Comparison of ENCODE assay signal across 1 cellular context in the genomic region with DNA sequence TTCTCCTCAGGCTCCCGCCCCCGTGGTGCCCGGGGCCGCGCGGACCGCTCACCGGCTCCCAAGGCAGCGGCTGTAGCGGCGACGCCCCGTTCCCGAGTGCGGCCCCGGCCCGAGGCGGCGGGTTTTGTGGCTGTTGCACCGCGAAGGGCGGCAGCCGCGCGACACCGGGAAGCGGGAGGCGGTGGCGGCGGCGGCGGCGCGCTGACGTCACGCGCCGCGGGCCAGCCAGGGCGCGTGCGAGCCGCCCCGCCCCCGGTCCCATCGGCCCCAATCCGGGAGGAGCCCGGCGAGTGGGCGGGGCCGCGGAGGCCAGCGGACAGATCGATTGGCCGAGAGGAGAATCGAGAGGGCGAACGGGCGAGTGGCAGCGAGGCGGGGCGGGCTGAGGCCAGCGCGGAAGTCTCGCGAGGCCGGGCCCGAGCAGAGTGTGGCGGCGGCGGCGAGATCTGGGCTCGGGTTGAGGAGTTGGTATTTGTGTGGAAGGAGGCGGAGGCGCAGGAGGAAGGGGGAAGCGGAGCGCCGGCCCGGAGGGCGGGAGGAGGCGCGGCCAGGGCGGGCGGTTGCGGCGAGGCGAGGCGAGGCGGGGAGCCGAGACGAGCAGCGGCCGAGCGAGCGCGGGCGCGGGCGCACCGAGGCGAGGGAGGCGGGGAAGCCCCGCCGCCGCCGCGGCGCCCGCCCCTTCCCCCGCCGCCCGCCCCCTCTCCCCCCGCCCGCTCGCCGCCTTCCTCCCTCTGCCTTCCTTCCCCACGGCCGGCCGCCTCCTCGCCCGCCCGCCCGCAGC.
TF ChIP-seq lines count a peak whose summit lies in the region.

Gene YY1, plus strand, starts transcription at position 726 of the 781 bp plus-strand sequence. CDS start 101 bp downstream, outside the sequence.

TF ChIP-seq in HepG2, 621 proteins besides CTCF, POLR2A, EP300 and RAD21 (continued from another document and continues in another):
- TF ChIP-seq HIC2 (CRISPR knock-in tag; IDR thresholded peaks at IDR 0.05; ENCODE audit: low read depth) (no peak), ZNF724P (CRISPR knock-in tag; IDR thresholded peaks at IDR 0.05; ENCODE audit: borderline replicate concordance) (0 out of 2 replicates have a peak, but pooled peaks have one; percentile 7), GABPB1 (CRISPR knock-in tag; IDR thresholded peaks at IDR 0.05) (peak; percentile 67), JUNB (CRISPR knock-in tag; IDR thresholded peaks at IDR 0.05; ENCODE audit: borderline replicate concordance) (no peak), HOXA7 (CRISPR knock-in tag; IDR thresholded peaks at IDR 0.05) (no peak), ZNF530 (CRISPR knock-in tag; IDR thresholded peaks at IDR 0.05; ENCODE audit: low read depth) (no peak), RELA (CRISPR knock-in tag; IDR thresholded peaks at IDR 0.05) (0 out of 2 replicates have a peak, but pooled peaks have one; percentile 5), GMEB2 (CRISPR knock-in tag; IDR thresholded peaks at IDR 0.05; ENCODE audit: low read depth) (no peak), ZFAT (CRISPR knock-in tag; conservative IDR thresholded peaks at IDR 0.05) (no peak), ZNF143 (CRISPR knock-in tag; IDR thresholded peaks at IDR 0.05) (peak; percentile 31; the same call in 1 of the 2 replicates), DMAP1 (CRISPR knock-in tag; IDR thresholded peaks at IDR 0.05) (peak; percentile 27), ARHGAP35 (CRISPR knock-in tag; IDR thresholded peaks at IDR 0.05; ENCODE audit: borderline replicate concordance) (no peak), IRF2 (CRISPR knock-in tag; IDR thresholded peaks at IDR 0.05) (peak; percentile 50; the same call in 1 of the 2 replicates), CBX2 (IDR thresholded peaks at IDR 0.05; ENCODE audit: low read depth, low read length) (no peak), CBX2 (CRISPR knock-in tag; IDR thresholded peaks at IDR 0.05; ENCODE audit: low read depth) (no peak), ZNF274 (CRISPR knock-in tag; IDR thresholded peaks at IDR 0.05) (peak; percentile 35; the same call in 1 of the 2 replicates), MYC (CRISPR knock-in tag; IDR thresholded peaks at IDR 0.05; ENCODE audit: borderline replicate concordance) (0 out of 2 replicates have a peak, but pooled peaks have one; percentile 27), HOXA3 (CRISPR knock-in tag; IDR thresholded peaks at IDR 0.05) (peak; percentile 52; the same call in 1 of the 2 replicates), ZNF292 (CRISPR knock-in tag; IDR thresholded peaks at IDR 0.05; ENCODE audit: borderline replicate concordance, low read depth) (no peak), YEATS4 (CRISPR knock-in tag; IDR thresholded peaks at IDR 0.05; ENCODE audit: borderline replicate concordance) (0 out of 2 replicates have a peak, but pooled peaks have one; percentile 29), ZNF382 (CRISPR knock-in tag; IDR thresholded peaks at IDR 0.05; ENCODE audit: borderline replicate concordance) (no peak), TFDP1 (CRISPR knock-in tag; IDR thresholded peaks at IDR 0.05; ENCODE audit: borderline replicate concordance) (peak; percentile 25; the same call in 1 of the 2 replicates), AGO2 (optimal IDR thresholded peaks at IDR 0.05; ENCODE audit: low read depth, low read length) (peak; percentile 89), CBFB (CRISPR knock-in tag; IDR thresholded peaks at IDR 0.05) (0 out of 2 replicates have a peak, but pooled peaks have one; percentile 42), RXRA (CRISPR knock-in tag; IDR thresholded peaks at IDR 0.05) (no peak), MED13 (CRISPR knock-in tag; IDR thresholded peaks at IDR 0.05) (peak; percentile 38; the same call in 1 of the 2 replicates)
- TF ChIP-seq, protein P1, sequence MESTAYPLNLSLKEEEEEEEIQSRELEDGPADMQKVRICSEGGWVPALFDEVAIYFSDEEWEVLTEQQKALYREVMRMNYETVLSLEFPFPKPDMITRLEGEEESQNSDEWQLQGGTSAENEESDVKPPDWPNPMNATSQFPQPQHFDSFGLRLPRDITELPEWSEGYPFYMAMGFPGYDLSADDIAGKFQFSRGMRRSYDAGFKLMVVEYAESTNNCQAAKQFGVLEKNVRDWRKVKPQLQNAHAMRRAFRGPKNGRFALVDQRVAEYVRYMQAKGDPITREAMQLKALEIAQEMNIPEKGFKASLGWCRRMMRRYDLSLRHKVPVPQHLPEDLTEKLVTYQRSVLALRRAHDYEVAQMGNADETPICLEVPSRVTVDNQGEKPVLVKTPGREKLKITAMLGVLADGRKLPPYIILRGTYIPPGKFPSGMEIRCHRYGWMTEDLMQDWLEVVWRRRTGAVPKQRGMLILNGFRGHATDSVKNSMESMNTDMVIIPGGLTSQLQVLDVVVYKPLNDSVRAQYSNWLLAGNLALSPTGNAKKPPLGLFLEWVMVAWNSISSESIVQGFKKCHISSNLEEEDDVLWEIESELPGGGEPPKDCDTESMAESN (CRISPR knock-in tag; conservative IDR thresholded peaks at IDR 0.05): peak; percentile 33; the same call in 1 of the 2 replicates
- TF ChIP-seq, protein P2, sequence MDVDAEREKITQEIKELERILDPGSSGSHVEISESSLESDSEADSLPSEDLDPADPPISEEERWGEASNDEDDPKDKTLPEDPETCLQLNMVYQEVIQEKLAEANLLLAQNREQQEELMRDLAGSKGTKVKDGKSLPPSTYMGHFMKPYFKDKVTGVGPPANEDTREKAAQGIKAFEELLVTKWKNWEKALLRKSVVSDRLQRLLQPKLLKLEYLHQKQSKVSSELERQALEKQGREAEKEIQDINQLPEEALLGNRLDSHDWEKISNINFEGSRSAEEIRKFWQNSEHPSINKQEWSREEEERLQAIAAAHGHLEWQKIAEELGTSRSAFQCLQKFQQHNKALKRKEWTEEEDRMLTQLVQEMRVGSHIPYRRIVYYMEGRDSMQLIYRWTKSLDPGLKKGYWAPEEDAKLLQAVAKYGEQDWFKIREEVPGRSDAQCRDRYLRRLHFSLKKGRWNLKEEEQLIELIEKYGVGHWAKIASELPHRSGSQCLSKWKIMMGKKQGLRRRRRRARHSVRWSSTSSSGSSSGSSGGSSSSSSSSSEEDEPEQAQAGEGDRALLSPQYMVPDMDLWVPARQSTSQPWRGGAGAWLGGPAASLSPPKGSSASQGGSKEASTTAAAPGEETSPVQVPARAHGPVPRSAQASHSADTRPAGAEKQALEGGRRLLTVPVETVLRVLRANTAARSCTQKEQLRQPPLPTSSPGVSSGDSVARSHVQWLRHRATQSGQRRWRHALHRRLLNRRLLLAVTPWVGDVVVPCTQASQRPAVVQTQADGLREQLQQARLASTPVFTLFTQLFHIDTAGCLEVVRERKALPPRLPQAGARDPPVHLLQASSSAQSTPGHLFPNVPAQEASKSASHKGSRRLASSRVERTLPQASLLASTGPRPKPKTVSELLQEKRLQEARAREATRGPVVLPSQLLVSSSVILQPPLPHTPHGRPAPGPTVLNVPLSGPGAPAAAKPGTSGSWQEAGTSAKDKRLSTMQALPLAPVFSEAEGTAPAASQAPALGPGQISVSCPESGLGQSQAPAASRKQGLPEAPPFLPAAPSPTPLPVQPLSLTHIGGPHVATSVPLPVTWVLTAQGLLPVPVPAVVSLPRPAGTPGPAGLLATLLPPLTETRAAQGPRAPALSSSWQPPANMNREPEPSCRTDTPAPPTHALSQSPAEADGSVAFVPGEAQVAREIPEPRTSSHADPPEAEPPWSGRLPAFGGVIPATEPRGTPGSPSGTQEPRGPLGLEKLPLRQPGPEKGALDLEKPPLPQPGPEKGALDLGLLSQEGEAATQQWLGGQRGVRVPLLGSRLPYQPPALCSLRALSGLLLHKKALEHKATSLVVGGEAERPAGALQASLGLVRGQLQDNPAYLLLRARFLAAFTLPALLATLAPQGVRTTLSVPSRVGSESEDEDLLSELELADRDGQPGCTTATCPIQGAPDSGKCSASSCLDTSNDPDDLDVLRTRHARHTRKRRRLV (CRISPR knock-in tag; IDR thresholded peaks at IDR 0.05): no peak
- TF ChIP-seq, protein P3, sequence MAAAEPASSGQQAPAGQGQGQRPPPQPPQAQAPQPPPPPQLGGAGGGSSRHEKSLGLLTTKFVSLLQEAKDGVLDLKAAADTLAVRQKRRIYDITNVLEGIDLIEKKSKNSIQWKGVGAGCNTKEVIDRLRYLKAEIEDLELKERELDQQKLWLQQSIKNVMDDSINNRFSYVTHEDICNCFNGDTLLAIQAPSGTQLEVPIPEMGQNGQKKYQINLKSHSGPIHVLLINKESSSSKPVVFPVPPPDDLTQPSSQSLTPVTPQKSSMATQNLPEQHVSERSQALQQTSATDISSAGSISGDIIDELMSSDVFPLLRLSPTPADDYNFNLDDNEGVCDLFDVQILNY (CRISPR knock-in tag; conservative IDR thresholded peaks at IDR 0.05): no peak
- TF ChIP-seq, protein P4, sequence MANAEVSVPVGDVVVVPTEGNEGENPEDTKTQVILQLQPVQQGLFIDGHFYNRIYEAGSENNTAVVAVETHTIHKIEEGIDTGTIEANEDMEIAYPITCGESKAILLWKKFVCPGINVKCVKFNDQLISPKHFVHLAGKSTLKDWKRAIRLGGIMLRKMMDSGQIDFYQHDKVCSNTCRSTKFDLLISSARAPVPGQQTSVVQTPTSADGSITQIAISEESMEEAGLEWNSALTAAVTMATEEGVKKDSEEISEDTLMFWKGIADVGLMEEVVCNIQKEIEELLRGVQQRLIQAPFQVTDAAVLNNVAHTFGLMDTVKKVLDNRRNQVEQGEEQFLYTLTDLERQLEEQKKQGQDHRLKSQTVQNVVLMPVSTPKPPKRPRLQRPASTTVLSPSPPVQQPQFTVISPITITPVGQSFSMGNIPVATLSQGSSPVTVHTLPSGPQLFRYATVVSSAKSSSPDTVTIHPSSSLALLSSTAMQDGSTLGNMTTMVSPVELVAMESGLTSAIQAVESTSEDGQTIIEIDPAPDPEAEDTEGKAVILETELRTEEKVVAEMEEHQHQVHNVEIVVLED (CRISPR knock-in tag; IDR thresholded peaks at IDR 0.05; ENCODE audit: borderline replicate concordance): peak; percentile 72
- TF ChIP-seq, protein P5, sequence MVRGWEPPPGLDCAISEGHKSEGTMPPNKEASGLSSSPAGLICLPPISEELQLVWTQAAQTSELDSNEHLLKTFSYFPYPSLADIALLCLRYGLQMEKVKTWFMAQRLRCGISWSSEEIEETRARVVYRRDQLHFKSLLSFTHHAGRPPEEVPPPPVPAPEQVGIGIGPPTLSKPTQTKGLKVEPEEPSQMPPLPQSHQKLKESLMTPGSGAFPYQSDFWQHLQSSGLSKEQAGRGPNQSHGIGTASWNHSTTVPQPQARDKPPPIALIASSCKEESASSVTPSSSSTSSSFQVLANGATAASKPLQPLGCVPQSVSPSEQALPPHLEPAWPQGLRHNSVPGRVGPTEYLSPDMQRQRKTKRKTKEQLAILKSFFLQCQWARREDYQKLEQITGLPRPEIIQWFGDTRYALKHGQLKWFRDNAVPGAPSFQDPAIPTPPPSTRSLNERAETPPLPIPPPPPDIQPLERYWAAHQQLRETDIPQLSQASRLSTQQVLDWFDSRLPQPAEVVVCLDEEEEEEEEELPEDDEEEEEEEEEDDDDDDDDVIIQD (CRISPR knock-in tag; IDR thresholded peaks at IDR 0.05; ENCODE audit: low read depth): 0 out of 2 replicates have a peak, but pooled peaks have one; percentile 25
- TF ChIP-seq, protein P6, sequence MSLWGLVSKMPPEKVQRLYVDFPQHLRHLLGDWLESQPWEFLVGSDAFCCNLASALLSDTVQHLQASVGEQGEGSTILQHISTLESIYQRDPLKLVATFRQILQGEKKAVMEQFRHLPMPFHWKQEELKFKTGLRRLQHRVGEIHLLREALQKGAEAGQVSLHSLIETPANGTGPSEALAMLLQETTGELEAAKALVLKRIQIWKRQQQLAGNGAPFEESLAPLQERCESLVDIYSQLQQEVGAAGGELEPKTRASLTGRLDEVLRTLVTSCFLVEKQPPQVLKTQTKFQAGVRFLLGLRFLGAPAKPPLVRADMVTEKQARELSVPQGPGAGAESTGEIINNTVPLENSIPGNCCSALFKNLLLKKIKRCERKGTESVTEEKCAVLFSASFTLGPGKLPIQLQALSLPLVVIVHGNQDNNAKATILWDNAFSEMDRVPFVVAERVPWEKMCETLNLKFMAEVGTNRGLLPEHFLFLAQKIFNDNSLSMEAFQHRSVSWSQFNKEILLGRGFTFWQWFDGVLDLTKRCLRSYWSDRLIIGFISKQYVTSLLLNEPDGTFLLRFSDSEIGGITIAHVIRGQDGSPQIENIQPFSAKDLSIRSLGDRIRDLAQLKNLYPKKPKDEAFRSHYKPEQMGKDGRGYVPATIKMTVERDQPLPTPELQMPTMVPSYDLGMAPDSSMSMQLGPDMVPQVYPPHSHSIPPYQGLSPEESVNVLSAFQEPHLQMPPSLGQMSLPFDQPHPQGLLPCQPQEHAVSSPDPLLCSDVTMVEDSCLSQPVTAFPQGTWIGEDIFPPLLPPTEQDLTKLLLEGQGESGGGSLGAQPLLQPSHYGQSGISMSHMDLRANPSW (CRISPR knock-in tag; IDR thresholded peaks at IDR 0.05; ENCODE audit: borderline replicate concordance): no peak
- TF ChIP-seq, protein P7, sequence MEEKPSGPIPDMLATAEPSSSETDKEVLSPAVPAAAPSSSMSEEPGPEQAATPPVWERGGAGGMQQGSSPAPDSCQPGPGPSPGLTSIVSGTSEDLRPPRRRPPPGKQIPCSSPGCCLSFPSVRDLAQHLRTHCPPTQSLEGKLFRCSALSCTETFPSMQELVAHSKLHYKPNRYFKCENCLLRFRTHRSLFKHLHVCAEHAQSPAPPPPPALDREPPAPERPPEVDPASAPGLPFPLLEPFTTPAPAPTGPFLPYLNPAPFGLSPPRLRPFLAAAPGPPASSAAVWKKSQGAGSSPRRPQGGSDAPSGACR (CRISPR knock-in tag; IDR thresholded peaks at IDR 0.05): no peak
